In genomic region chr11:46290598-46291309, GRCh38 we compare ENCODE assay signal across 1 cellular context.
TF ChIP-seq lines count a peak whose summit lies in the region.

No MANE protein-coding gene starts in this region.

TF ChIP-seq in HepG2, 621 proteins besides CTCF, POLR2A, EP300 and RAD21:
- TF ChIP-seq NR2F1 (CRISPR knock-in tag; IDR thresholded peaks at IDR 0.05) (no peak), IRF2 (CRISPR knock-in tag; IDR thresholded peaks at IDR 0.05) (no peak), ZNF451 (CRISPR knock-in tag; IDR thresholded peaks at IDR 0.05) (no peak), SMAD1 (CRISPR knock-in tag; IDR thresholded peaks at IDR 0.05; ENCODE audit: borderline replicate concordance, low read depth) (no peak)
